8 cellular contexts compared by ENCODE assay signal in the genomic region with DNA sequence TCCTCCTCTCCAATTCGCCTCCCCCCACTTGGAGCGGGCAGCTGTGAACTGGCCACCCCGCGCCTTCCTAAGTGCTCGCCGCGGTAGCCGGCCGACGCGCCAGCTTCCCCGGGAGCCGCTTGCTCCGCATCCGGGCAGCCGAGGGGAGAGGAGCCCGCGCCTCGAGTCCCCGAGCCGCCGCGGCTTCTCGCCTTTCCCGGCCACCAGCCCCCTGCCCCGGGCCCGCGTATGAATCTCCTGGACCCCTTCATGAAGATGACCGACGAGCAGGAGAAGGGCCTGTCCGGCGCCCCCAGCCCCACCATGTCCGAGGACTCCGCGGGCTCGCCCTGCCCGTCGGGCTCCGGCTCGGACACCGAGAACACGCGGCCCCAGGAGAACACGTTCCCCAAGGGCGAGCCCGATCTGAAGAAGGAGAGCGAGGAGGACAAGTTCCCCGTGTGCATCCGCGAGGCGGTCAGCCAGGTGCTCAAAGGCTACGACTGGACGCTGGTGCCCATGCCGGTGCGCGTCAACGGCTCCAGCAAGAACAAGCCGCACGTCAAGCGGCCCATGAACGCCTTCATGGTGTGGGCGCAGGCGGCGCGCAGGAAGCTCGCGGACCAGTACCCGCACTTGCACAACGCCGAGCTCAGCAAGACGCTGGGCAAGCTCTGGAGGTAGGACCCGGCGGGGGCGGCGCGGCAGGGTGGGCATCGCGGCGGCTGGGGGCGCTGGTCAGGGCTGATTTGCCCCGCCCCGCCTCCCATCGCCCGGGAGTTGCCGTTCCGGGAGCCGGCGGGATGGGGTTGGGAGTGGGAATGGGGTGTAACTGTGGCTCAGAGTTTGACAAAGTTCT. TPM values are rescaled to one million over a fixed set of nuclear protein-coding genes. Genes with fewer than 3 reads are reported as not detected.
DNase-seq lines count a peak whose midpoint lies in the region; ATAC-seq lines count a peak whose summit lies in the region.

No MANE protein-coding gene starts in this region.

- no peaks in the 10 kb centered on the region for H3K9me3 ChIP-seq in iPS DF 6.9 (ENCODE audit: control insufficient read depth, insufficient read depth, low read length)
- H3K9me3 ChIP-seq in skeletal muscle satellite cell (replicated peaks; ENCODE audit: low read length): no peaks in the 10 kb centered on the region

- peak overlapping the region; percentile 83 for H3K9ac ChIP-seq in skeletal muscle satellite cell (ENCODE audit: low read depth, low read length)

- H3K4me1 ChIP-seq in iPS DF 6.9 (ENCODE audit: control insufficient read depth, insufficient read depth, low read length) (peaks cover 8% of the 10 kb centered on the region), skeletal muscle satellite cell (ENCODE audit: control insufficient read depth, insufficient read depth, low read length) (peaks cover 40% of the 10 kb centered on the region)

- peak overlapping the region; percentile 20 for H3K4me3 Mint-ChIP-seq in stimulated activated naive CD8-positive, alpha-beta T cell treated with anti-CD3 and anti-CD28 coated beads, Interleukin-15, Interleukin-2, amounts not matched to agents 100 ng/mL and 50 ng/mL, for 24 hours
- H3K4me3 Mint-ChIP-seq in activated CD4-positive, alpha-beta memory T cell treated with anti-CD3 and anti-CD28 coated beads, Interleukin-2, amount 10 ng/mL, durations not matched to agents 7 days and 5 days: no peak overlapping the region

- no peaks in the 10 kb centered on the region for H3K9me3 Mint-ChIP-seq in stimulated activated naive CD8-positive, alpha-beta T cell treated with anti-CD3 and anti-CD28 coated beads, Interleukin-15, Interleukin-2, amounts not matched to agents 100 ng/mL and 50 ng/mL, for 24 hours
- no peaks in the 10 kb centered on the region for H3K9me3 Mint-ChIP-seq in activated CD4-positive, alpha-beta memory T cell treated with anti-CD3 and anti-CD28 coated beads, Interleukin-2, amount 10 ng/mL, durations not matched to agents 7 days and 5 days

- no peak for ATAC-seq in stimulated activated naive CD8-positive, alpha-beta T cell treated with anti-CD3 and anti-CD28 coated beads, Interleukin-15, Interleukin-2, amounts not matched to agents 100 U/mL and 50 U/mL, for 24 hours
- peak; percentile 18 for ATAC-seq in HG03196 (IDR thresholded peaks at IDR 0.05; ENCODE audit: unreplicated experiment)

- peak overlapping the region; percentile 95 for H3K4me2 ChIP-seq in skeletal muscle satellite cell (ENCODE audit: low read length)

- POLR2A ChIA-PET in activated CD4-positive, alpha-beta memory T cell treated with anti-CD3 and anti-CD28 coated beads, Interleukin-2, amount 10 ng/mL, durations not matched to agents 7 days and 5 days (lab: Charles Lee): no interaction called here

- no peak overlapping the region for H3K27ac ChIP-seq in iPS DF 6.9 (ENCODE audit: low read length)

- peak overlapping the region; percentile 41 for H3K4me3 ChIP-seq in iPS DF 6.9 (ENCODE audit: low read length)
- H3K4me3 ChIP-seq in skeletal muscle satellite cell (ENCODE audit: low read length): peak overlapping the region; percentile 86

- H3K27ac Mint-ChIP-seq in stimulated activated naive CD8-positive, alpha-beta T cell treated with anti-CD3 and anti-CD28 coated beads, Interleukin-15, Interleukin-2, amounts not matched to agents 100 ng/mL and 50 ng/mL, for 24 hours: no peak overlapping the region
- H3K27ac Mint-ChIP-seq in activated CD4-positive, alpha-beta memory T cell treated with anti-CD3 and anti-CD28 coated beads, Interleukin-2, amount 10 ng/mL, durations not matched to agents 7 days and 5 days: peak overlapping the region; percentile 54

- H3K36me3 ChIP-seq in iPS DF 6.9 (ENCODE audit: control insufficient read depth, insufficient read depth, low read length): no peaks in the 10 kb centered on the region; the same call in 1 of the 2 replicates
- H3K36me3 ChIP-seq in skeletal muscle satellite cell (ENCODE audit: insufficient read depth, low read length): peaks cover 12% of the 10 kb centered on the region

- H3K4me1 Mint-ChIP-seq in stimulated activated naive CD8-positive, alpha-beta T cell treated with anti-CD3 and anti-CD28 coated beads, Interleukin-15, Interleukin-2, amounts not matched to agents 100 ng/mL and 50 ng/mL, for 24 hours (ENCODE audit: low read depth): peaks cover 3% of the 10 kb centered on the region
- peaks cover 6% of the 10 kb centered on the region for H3K4me1 Mint-ChIP-seq in activated CD4-positive, alpha-beta memory T cell treated with anti-CD3 and anti-CD28 coated beads, Interleukin-2, amount 10 ng/mL, durations not matched to agents 7 days and 5 days

- H3K27me3 ChIP-seq in iPS DF 6.9 (ENCODE audit: control insufficient read depth, insufficient read depth, low read length) (peaks cover 36% of the 10 kb centered on the region), skeletal muscle satellite cell (ENCODE audit: control insufficient read depth, insufficient read depth, low read length) (peaks cover 15% of the 10 kb centered on the region)

- peaks cover 70% of the 10 kb centered on the region for H3K27me3 Mint-ChIP-seq in stimulated activated naive CD8-positive, alpha-beta T cell treated with anti-CD3 and anti-CD28 coated beads, Interleukin-15, Interleukin-2, amounts not matched to agents 100 ng/mL and 50 ng/mL, for 24 hours
- H3K27me3 Mint-ChIP-seq in activated CD4-positive, alpha-beta memory T cell treated with anti-CD3 and anti-CD28 coated beads, Interleukin-2, amount 10 ng/mL, durations not matched to agents 7 days and 5 days: peaks cover 68% of the 10 kb centered on the region

- WGBS in iPS DF 6.9 (ENCODE audit: insufficient coverage, insufficient read length): no CpG with 5 or more reads among the region's 88 CpGs

- H3K36me3 Mint-ChIP-seq in stimulated activated naive CD8-positive, alpha-beta T cell treated with anti-CD3 and anti-CD28 coated beads, Interleukin-15, Interleukin-2, amounts not matched to agents 100 ng/mL and 50 ng/mL, for 24 hours (ENCODE audit: low read depth): peaks cover 7% of the 10 kb centered on the region
- peaks cover 6% of the 10 kb centered on the region for H3K36me3 Mint-ChIP-seq in activated CD4-positive, alpha-beta memory T cell treated with anti-CD3 and anti-CD28 coated beads, Interleukin-2, amount 10 ng/mL, durations not matched to agents 7 days and 5 days (ENCODE audit: low read depth)

- CTCF ChIA-PET in activated CD4-positive, alpha-beta memory T cell treated with anti-CD3 and anti-CD28 coated beads, Interleukin-2, amount 10 ng/mL, durations not matched to agents 7 days and 5 days (lab: Charles Lee): no interaction called here

- DNase-seq in stimulated activated naive CD8-positive, alpha-beta T cell treated with anti-CD3 and anti-CD28 coated beads, Interleukin-15, Interleukin-2, amounts not matched to agents 100 U/mL and 50 U/mL, for 24 hours: no peak
- no peak for DNase-seq in activated CD4-positive, alpha-beta memory T cell treated with anti-CD3 and anti-CD28 coated beads, Interleukin-2, amount 10 ng/mL, durations not matched to agents 7 days and 5 days
- no peak for DNase-seq in iPS DF 6.9 (ENCODE audit: low read depth, low spot score)
- DNase-seq in stimulated activated naive CD4-positive, alpha-beta T cell treated with Interleukin-2 at 50 U/mL for 16 hours (lab: John Stamatoyannopoulos, UW): no peak
- no peak for DNase-seq in activated naive CD4-positive, alpha-beta T cell (lab: John Stamatoyannopoulos, UW)

RNA-seq across cellular contexts. Expression of a gene that starts 0.6 kb away (rescaled TPM):
- total RNA-seq in activated CD4-positive, alpha-beta memory T cell treated with anti-CD3 and anti-CD28 coated beads, Interleukin-2, amount 10 ng/mL, durations not matched to agents 7 days and 5 days: not detected
- 0.44 and 0.51 TPM in 2 replicates for total RNA-seq in skeletal muscle satellite cell (2012; rRNA removed)
